In the genomic region with DNA sequence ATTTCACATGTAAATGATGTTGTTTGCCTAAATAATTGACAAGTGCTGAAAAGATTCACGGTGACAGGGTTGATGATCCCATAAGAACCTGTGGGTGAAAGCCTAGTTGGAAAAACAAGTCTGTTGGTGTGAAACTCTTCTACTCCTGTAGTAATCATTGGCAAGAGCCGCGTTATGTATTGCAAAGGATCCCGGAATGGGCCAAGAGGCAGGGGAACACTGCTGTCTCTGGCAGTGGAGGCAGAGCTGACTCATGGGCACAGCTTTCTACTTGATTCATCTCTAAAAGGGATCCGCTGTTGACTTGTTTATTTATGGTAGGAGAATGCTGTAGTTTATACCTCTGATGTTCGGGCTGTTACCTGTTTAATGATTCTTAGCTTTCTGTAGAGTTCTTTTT, we compare ENCODE assay signal across 21 cellular contexts.
DNase-seq lines count a peak whose midpoint lies in the region; ATAC-seq, FAIRE-seq and TF ChIP-seq lines count a peak whose summit lies in the region.
"Had no signal": no experiment of that assay in that cellular context is flagged by ENCODE, and none has a peak within 500 bp of the region (broad histone marks: within the 10 kb centered on the region; RNA-seq: fewer than 3 reads in every experiment).

No MANE protein-coding gene starts in this region.

- H3K27ac Mint-ChIP-seq in neural crest cell (ENCODE audit: unreplicated experiment) = peak overlapping the region; percentile 81
- H3K27ac Mint-ChIP-seq in CD8-positive, alpha-beta memory T cell = peak overlapping the region in 1 of 8 donors; percentile 32
- no peak overlapping the region for H3K27ac Mint-ChIP-seq in stimulated activated naive CD8-positive, alpha-beta T cell treated with anti-CD3 and anti-CD28 coated beads, Interleukin-15, amount 100 ng/mL, for 72 hours

- TF ChIP-seq RAD21 in GM12878 (IDR thresholded peaks at IDR 0.05; ENCODE audit: insufficient read depth, low read depth, low read length) = no peak

- TF ChIP-seq CTCF in GM12878 (IDR thresholded peaks at IDR 0.05 in 2 of 3, conservative IDR thresholded peaks at IDR 0.05 in 1 of 3; ENCODE audit: control insufficient read depth in 2 of 3, extremely low read depth in 1 of 3, insufficient read depth in 1 of 3, low read depth in 3 of 3, low read length in 3 of 3) = no peak
- TF ChIP-seq CTCF in neural crest cell (conservative IDR thresholded peaks at IDR 0.05) = no peak

- WGBS in GM12878 (ENCODE audit: insufficient coverage, insufficient replicate concordance, low lambda C conversion rate, missing lambda C conversion rate) = 89% methylated on average over 6 of the region's 6 CpGs

- DNase-seq in MG63 (peak; percentile 62), GM12878 (ENCODE audit: low read depth, low spot score) (no peak), neural crest cell (ENCODE audit: low read depth, low spot score) (no peak), NCI-H2029 (lab: John Stamatoyannopoulos, UW) (no peak)
- DNase-seq in CD8-positive, alpha-beta memory T cell = no peak
- DNase-seq in stimulated activated naive CD8-positive, alpha-beta T cell treated with anti-CD3 and anti-CD28 coated beads, Interleukin-15, amount 100 ng/mL, for 72 hours = no peak
- DNase-seq in stimulated activated CD4-positive, alpha-beta T cell treated with anti-CD3 and anti-CD28 coated beads, Interleukin-12 subunit alpha, Interleukin-12 subunit beta, amount 100 ng/mL, for 4 hours = no peak
- DNase-seq: Caco-2; CD4-positive, alpha-beta memory T cell; GOT3; KBM-7; NCI-H1105 treated with DMSO at 0.1 percent for 48 hours; NCI-H146; NCI-H1930; NCI-H2227 treated with DMSO at 0.1 percent for 48 hours; NCI-H526 treated with DMSO at 0.1 percent for 48 hours; SHP77 treated with DMSO at 0.1 percent for 48 hours had no signal

- no peak overlapping the region for H3K4me3 Mint-ChIP-seq in neural crest cell
- no peak overlapping the region for H3K4me3 Mint-ChIP-seq in CD8-positive, alpha-beta memory T cell
- H3K4me3 Mint-ChIP-seq in stimulated activated naive CD8-positive, alpha-beta T cell treated with anti-CD3 and anti-CD28 coated beads, Interleukin-15, amount 100 ng/mL, for 72 hours = no peak overlapping the region
- H3K4me3 Mint-ChIP-seq: CD4-positive, alpha-beta memory T cell had no signal

- RAD21 ChIA-PET in GM12878 (lab: Charles Lee; ENCODE audit: unreplicated experiment) = interaction anchor here (0.6 kb wide), 1 partner anchor 33 kb away, joined by 3 read pairs; no protein-coding TSS in a partner anchor

- no peak for FAIRE-seq in GM12878 (lab: Jason Lieb, UNC)
- FAIRE-seq: A204.1, G401.6 had no signal

- no peaks in the 10 kb centered on the region for H3K27me3 Mint-ChIP-seq in neural crest cell (ENCODE audit: low read depth)
- H3K27me3 Mint-ChIP-seq in CD8-positive, alpha-beta memory T cell = no peaks in the 10 kb centered on the region
- H3K27me3 Mint-ChIP-seq in stimulated activated naive CD8-positive, alpha-beta T cell treated with anti-CD3 and anti-CD28 coated beads, Interleukin-15, amount 100 ng/mL, for 72 hours = no peaks in the 10 kb centered on the region
- H3K27me3 Mint-ChIP-seq: CD4-positive, alpha-beta memory T cell had no signal

- in situ Hi-C loops in GM12878 (cut with MboI) = no loop called here

- no peaks in the 10 kb centered on the region for H3K4me1 ChIP-seq in GM12878 (ENCODE audit: control insufficient read depth, insufficient read depth, low read length)
- H3K4me1 ChIP-seq in CD8-positive, alpha-beta memory T cell (ENCODE audit: insufficient read depth, low read length) = no peaks in the 10 kb centered on the region
- H3K4me1 ChIP-seq: HAP-1 had no signal

- H3K4me2 ChIP-seq in GM12878 (ENCODE audit: control insufficient read depth, insufficient read depth) = no peak overlapping the region
- H3K4me2 ChIP-seq: BLaER1 treated with 17β-estradiol and CSF1 and Interleukin-3, amounts not matched to agents 10 nM and 100 nM had no signal

- H3K27me3 ChIP-seq in MG63 (no peaks in the 10 kb centered on the region), GM12878 (replicated peaks in 1 of 2; ENCODE audit: control insufficient read depth in 2 of 2, insufficient read depth in 2 of 2, low read length in 1 of 2) (no peaks in the 10 kb centered on the region)
- H3K27me3 ChIP-seq in CD8-positive, alpha-beta memory T cell (ENCODE audit: insufficient read depth, low read length, poor library complexity, severe bottlenecking) = no peaks in the 10 kb centered on the region
- H3K27me3 ChIP-seq: BLaER1 treated with 17β-estradiol and CSF1 and Interleukin-3, amounts not matched to agents 10 nM and 100 nM had no signal

- POLR2A ChIA-PET in GM12878 (lab: Charles Lee) = interaction anchor here (0.6 to 1.0 kb wide), 2 partner anchors 18 to 288 kb away, joined by 3 to 10 read pairs; no protein-coding TSS in a partner anchor
- POLR2A ChIA-PET in CD8-positive, alpha-beta memory T cell (lab: Charles Lee) = interaction anchor here (0.8 kb wide), 1 partner anchor 387 kb away, joined by 3 read pairs; no protein-coding TSS in a partner anchor

- H3K4me3 ChIP-seq in MG63 (no peak overlapping the region), GM12878 (no peak overlapping the region)
- no peak overlapping the region for H3K4me3 ChIP-seq in CD8-positive, alpha-beta memory T cell (ENCODE audit: low read length)
- H3K4me3 ChIP-seq: BLaER1 treated with 17β-estradiol and CSF1 and Interleukin-3, amounts not matched to agents 10 nM and 100 nM; HAP-1 had no signal

- CTCF ChIA-PET in GM12878 (lab: Yijun Ruan, JAX) = interaction anchor here (1.6 to 6.5 kb wide), 2 partner anchors 10 to 293 kb away, joined by 3 to 71 read pairs; no protein-coding TSS in a partner anchor
- CTCF ChIA-PET in CD8-positive, alpha-beta memory T cell (lab: Charles Lee) = interaction anchor here (1.2 kb wide), 1 partner anchor 56 kb away, joined by 4 read pairs; no protein-coding TSS in a partner anchor

- no peaks in the 10 kb centered on the region for H4K20me1 ChIP-seq in GM12878 (ENCODE audit: control insufficient read depth, insufficient read depth)

- no peak overlapping the region for H3K27ac ChIP-seq in GM12878 (ENCODE audit: control insufficient read depth, insufficient read depth)
- no peak overlapping the region for H3K27ac ChIP-seq in CD8-positive, alpha-beta memory T cell (ENCODE audit: low read depth, low read length)
- H3K27ac ChIP-seq: BLaER1 treated with 17β-estradiol and CSF1 and Interleukin-3, amounts not matched to agents 10 nM and 100 nM had no signal

- TF ChIP-seq POLR2A in GM12878 (IDR thresholded peaks at IDR 0.05; ENCODE audit: low read depth, low read length) = no peak

- intact Hi-C loops in GM12878 (cut with micrococcal nuclease; ENCODE audit: unreplicated experiment) = loop anchor here (10.0 kb wide), 1 partner anchor 638 kb away; no protein-coding TSS in a partner anchor

- no peaks in the 10 kb centered on the region for H3K79me2 ChIP-seq in GM12878 (ENCODE audit: control insufficient read depth, insufficient read depth, low read length)

- no peaks in the 10 kb centered on the region for H3K4me1 Mint-ChIP-seq in neural crest cell
- peaks cover 9 to 15% (median 12%) of the 10 kb centered on the region in 3 donors for H3K4me1 Mint-ChIP-seq in CD8-positive, alpha-beta memory T cell
- peaks cover 9% of the 10 kb centered on the region for H3K4me1 Mint-ChIP-seq in stimulated activated naive CD8-positive, alpha-beta T cell treated with anti-CD3 and anti-CD28 coated beads, Interleukin-15, amount 100 ng/mL, for 72 hours

- no peak for ATAC-seq in GM12878
- ATAC-seq in stimulated activated naive CD8-positive, alpha-beta T cell treated with anti-CD3 and anti-CD28 coated beads, Interleukin-15, amount 100 ng/mL, for 72 hours = no peak

- H3K9me3 Mint-ChIP-seq in neural crest cell = no peaks in the 10 kb centered on the region
- no peaks in the 10 kb centered on the region for H3K9me3 Mint-ChIP-seq in CD8-positive, alpha-beta memory T cell
- no peaks in the 10 kb centered on the region for H3K9me3 Mint-ChIP-seq in stimulated activated naive CD8-positive, alpha-beta T cell treated with anti-CD3 and anti-CD28 coated beads, Interleukin-15, amount 100 ng/mL, for 72 hours
- H3K9me3 Mint-ChIP-seq: CD4-positive, alpha-beta memory T cell had no signal

- BruUV-seq in GM12878 (replicated peaks; lab: Mats Ljungman, UMichigan) = TSS peak; percentile 18

- no peak for TF ChIP-seq EP300 in GM12878 (IDR thresholded peaks at IDR 0.05; ENCODE audit: borderline replicate concordance in 1 of 2, control insufficient read depth in 1 of 2, low read depth in 2 of 2, low read length in 2 of 2)

- H2AFZ ChIP-seq in GM12878 (ENCODE audit: control insufficient read depth, low read depth, low read length) = no peak overlapping the region

- H3K9ac ChIP-seq in GM12878 (ENCODE audit: control insufficient read depth, insufficient read depth, low read length) = no peak overlapping the region
- H3K9ac ChIP-seq: BLaER1 treated with 17β-estradiol and CSF1 and Interleukin-3, amounts not matched to agents 10 nM and 100 nM had no signal

- H3K9me3 ChIP-seq in MG63 = no peaks in the 10 kb centered on the region
- no peaks in the 10 kb centered on the region for H3K9me3 ChIP-seq in GM12878 (replicated peaks; ENCODE audit: control insufficient read depth, insufficient read depth, low read length)
- H3K9me3 ChIP-seq in CD8-positive, alpha-beta memory T cell (ENCODE audit: low read length) = no peaks in the 10 kb centered on the region
- H3K9me3 ChIP-seq: BLaER1 treated with 17β-estradiol and CSF1 and Interleukin-3, amounts not matched to agents 10 nM and 100 nM; Caco-2; HAP-1 had no signal

- SMC1A ChIA-PET in GM12878 (lab: Charles Lee; ENCODE audit: uncharacterized antibody, unreplicated experiment) = no interaction called here

- H3K36me3 ChIP-seq in MG63 = peaks cover 80% of the 10 kb centered on the region
- peaks cover 3 to 18% of the 10 kb centered on the region in 2 experiments; a peak in 3 of 4 replicates for H3K36me3 ChIP-seq in GM12878 (ENCODE audit: control insufficient read depth in 2 of 2, insufficient read depth in 2 of 2, low read length in 1 of 2)
- H3K36me3 ChIP-seq in CD8-positive, alpha-beta memory T cell (ENCODE audit: insufficient read depth, low read length) = peaks cover 12% of the 10 kb centered on the region

- peaks cover 3% of the 10 kb centered on the region for H3K36me3 Mint-ChIP-seq in neural crest cell (ENCODE audit: low read depth)
- peaks cover 11 to 65% (median 29%) of the 10 kb centered on the region in 3 donors for H3K36me3 Mint-ChIP-seq in CD8-positive, alpha-beta memory T cell

TF ChIP-seq in GM12878, 131 proteins besides CTCF, POLR2A, EP300 and RAD21 (continues in another document):
- no peak for TF ChIP-seq ZNF24 (IDR thresholded peaks at IDR 0.05)
- no peak for TF ChIP-seq FOXK2 (IDR thresholded peaks at IDR 0.05)
- TF ChIP-seq LARP7 (IDR thresholded peaks at IDR 0.05) = no peak
- TF ChIP-seq ZNF274 (IDR thresholded peaks at IDR 0.05; ENCODE audit: insufficient read depth, insufficient read length) = no peak
- no peak for TF ChIP-seq SP1 (IDR thresholded peaks at IDR 0.05; ENCODE audit: low read depth, low read length)
- no peak for TF ChIP-seq KAT2A (conservative IDR thresholded peaks at IDR 0.05; ENCODE audit: control insufficient read depth, low read depth, low read length)
- TF ChIP-seq BACH1 (IDR thresholded peaks at IDR 0.05; ENCODE audit: borderline replicate concordance) = no peak
